In genomic region chr9:110104201-110104845, GRCh38 we compare ENCODE assay signal across 18 cellular contexts.
DNase-seq lines count a peak whose midpoint lies in the region; ATAC-seq, FAIRE-seq and TF ChIP-seq lines count a peak whose summit lies in the region.
"Had no signal": no experiment of that assay in that cellular context is flagged by ENCODE, and none has a peak within 500 bp of the region (broad histone marks: within the 10 kb centered on the region; RNA-seq: fewer than 3 reads in every experiment).

No MANE protein-coding gene starts in this region.

- in situ Hi-C loops in GM12878 (cut with MboI): no loop called here

- TF ChIP-seq POLR2A in GM12878 (IDR thresholded peaks at IDR 0.05; ENCODE audit: low read depth, low read length): no peak

- H3K27ac Mint-ChIP-seq in type B pancreatic cell: peak overlapping the region; percentile 81
- no peak overlapping the region for H3K27ac Mint-ChIP-seq in activated T-cell treated with anti-CD3 and anti-CD28 coated beads, Interleukin-2, amount 50 U/mL, for 24 hours
- H3K27ac Mint-ChIP-seq: activated CD8-positive, alpha-beta memory T cell treated with anti-CD3 and anti-CD28 coated beads, Interleukin-2, amount 10 ng/mL, durations not matched to agents 7 days and 5 days; activated naive CD8-positive, alpha-beta T cell treated with anti-CD3 and anti-CD28 coated beads for 36 hours had no signal

- H3F3A ChIP-seq in SK-N-SH (replicated peaks; ENCODE audit: insufficient read depth): peaks cover 9% of the 10 kb centered on the region

- peak overlapping the region in 1 of 2 experiments; percentile 64; a peak in 2 of 4 replicates for H3K27ac ChIP-seq in SK-N-SH (ENCODE audit: low read depth in 2 of 2, low read length in 1 of 2)
- H3K27ac ChIP-seq in GM12878 (ENCODE audit: control insufficient read depth, insufficient read depth): no peak overlapping the region
- H3K27ac ChIP-seq in lower lobe of right lung: peak overlapping the region; percentile 22
- H3K27ac ChIP-seq: tibial nerve had no signal

- no peak for TF ChIP-seq CTCF in SK-N-SH (IDR thresholded peaks at IDR 0.05)
- no peak for TF ChIP-seq CTCF in GM12878 (IDR thresholded peaks at IDR 0.05 in 2 of 3, conservative IDR thresholded peaks at IDR 0.05 in 1 of 3; ENCODE audit: control insufficient read depth in 2 of 3, extremely low read depth in 1 of 3, insufficient read depth in 1 of 3, low read depth in 3 of 3, low read length in 3 of 3)
- no peak for TF ChIP-seq CTCF in lower lobe of right lung (IDR thresholded peaks at IDR 0.05)
- TF ChIP-seq CTCF in type B pancreatic cell (conservative IDR thresholded peaks at IDR 0.05): no peak

- no peaks in the 10 kb centered on the region for H3K9me2 ChIP-seq in SK-N-SH

- no peaks in the 10 kb centered on the region for H3K9me3 ChIP-seq in SK-N-SH
- no peaks in the 10 kb centered on the region for H3K9me3 ChIP-seq in GM12878 (replicated peaks; ENCODE audit: control insufficient read depth, insufficient read depth, low read length)
- H3K9me3 ChIP-seq in lower lobe of right lung: no peaks in the 10 kb centered on the region
- H3K9me3 ChIP-seq: tibial nerve had no signal

- TF ChIP-seq RAD21 in SK-N-SH (IDR thresholded peaks at IDR 0.05; ENCODE audit: low read length) (no peak), GM12878 (IDR thresholded peaks at IDR 0.05; ENCODE audit: insufficient read depth, low read depth, low read length) (no peak)

- peaks cover 10% of the 10 kb centered on the region for H3K36me3 Mint-ChIP-seq in type B pancreatic cell
- no peaks in the 10 kb centered on the region for H3K36me3 Mint-ChIP-seq in activated T-cell treated with anti-CD3 and anti-CD28 coated beads, Interleukin-2, amount 50 U/mL, for 24 hours (ENCODE audit: low read depth)
- H3K36me3 Mint-ChIP-seq: activated CD8-positive, alpha-beta memory T cell treated with anti-CD3 and anti-CD28 coated beads, Interleukin-2, amount 10 ng/mL, durations not matched to agents 7 days and 5 days; activated naive CD8-positive, alpha-beta T cell treated with anti-CD3 and anti-CD28 coated beads for 36 hours had no signal

- H4K20me1 ChIP-seq in SK-N-SH (ENCODE audit: insufficient read depth) (peaks cover 94% of the 10 kb centered on the region), GM12878 (ENCODE audit: control insufficient read depth, insufficient read depth) (peaks cover 8% of the 10 kb centered on the region)

- no peak for DNase-seq in SK-N-SH
- no peak for DNase-seq in GM12878 (ENCODE audit: low read depth, low spot score)
- DNase-seq in lower lobe of right lung: no peak
- DNase-seq in type B pancreatic cell (ENCODE audit: extremely low spot score, unreplicated experiment): no peak
- DNase-seq in activated T-cell treated with anti-CD3 and anti-CD28 coated beads, Interleukin-2, amount 50 U/mL, for 24 hours: no peak
- no peak for DNase-seq in HCEC 1CT
- DNase-seq: activated CD8-positive, alpha-beta memory T cell treated with anti-CD3 and anti-CD28 coated beads, Interleukin-2, amount 10 ng/mL, durations not matched to agents 7 days and 5 days; activated naive CD8-positive, alpha-beta T cell treated with anti-CD3 and anti-CD28 coated beads for 36 hours; cortex of kidney; NCI-H1436 treated with DMSO at 0.1 percent for 48 hours; NCI-H526 treated with DMSO at 0.1 percent for 48 hours; nephron progenitor cell; SHP77 treated with DMSO at 0.1 percent for 48 hours had no signal

- H3K27me3 ChIP-seq in SK-N-SH (ENCODE audit: insufficient read depth): no peaks in the 10 kb centered on the region
- H3K27me3 ChIP-seq in GM12878 (replicated peaks in 1 of 2; ENCODE audit: control insufficient read depth in 2 of 2, insufficient read depth in 2 of 2, low read length in 1 of 2): no peaks in the 10 kb centered on the region
- no peaks in the 10 kb centered on the region for H3K27me3 ChIP-seq in lower lobe of right lung (ENCODE audit: low read depth)
- H3K27me3 ChIP-seq: tibial nerve had no signal

- peaks cover 99% of the 10 kb centered on the region for H3K79me2 ChIP-seq in SK-N-SH (ENCODE audit: insufficient read depth)
- H3K79me2 ChIP-seq in GM12878 (ENCODE audit: control insufficient read depth, insufficient read depth, low read length): peaks cover 73% of the 10 kb centered on the region

- 82% methylated on average over 7 of the region's 7 CpGs for WGBS in SK-N-SH (ENCODE audit: low lambda C conversion rate)
- WGBS in GM12878 (ENCODE audit: insufficient coverage, insufficient replicate concordance, low lambda C conversion rate, missing lambda C conversion rate): 82% methylated on average over 7 of the region's 7 CpGs

- TF ChIP-seq EP300 in SK-N-SH (IDR thresholded peaks at IDR 0.05; ENCODE audit: borderline replicate concordance in 1 of 2, low read depth in 1 of 2, low read length in 1 of 2) (no peak), GM12878 (IDR thresholded peaks at IDR 0.05; ENCODE audit: borderline replicate concordance in 1 of 2, control insufficient read depth in 1 of 2, low read depth in 2 of 2, low read length in 2 of 2) (no peak)

- FAIRE-seq in GM12878 (lab: Jason Lieb, UNC): no peak
- FAIRE-seq: H54, TTC549 had no signal

- H3K4me3 ChIP-seq in SK-N-SH (ENCODE audit: low read depth in 2 of 2, low read length in 1 of 2) (no peak overlapping the region), GM12878 (no peak overlapping the region), lower lobe of right lung (no peak overlapping the region)
- H3K4me3 ChIP-seq: tibial nerve had no signal

- no peaks in the 10 kb centered on the region for H3K9me3 Mint-ChIP-seq in type B pancreatic cell
- no peaks in the 10 kb centered on the region for H3K9me3 Mint-ChIP-seq in activated T-cell treated with anti-CD3 and anti-CD28 coated beads, Interleukin-2, amount 50 U/mL, for 24 hours
- H3K9me3 Mint-ChIP-seq: activated naive CD8-positive, alpha-beta T cell treated with anti-CD3 and anti-CD28 coated beads for 36 hours; nephron progenitor cell had no signal

- POLR2A ChIA-PET in SK-N-SH (lab: Yijun Ruan, JAX) (no interaction called here), GM12878 (lab: Charles Lee) (interaction anchor here (0.7 to 9.0 kb wide), 10 partner anchors 8 to 83 kb away, joined by 3 to 149 read pairs (median 4); no protein-coding TSS in a partner anchor)

- no peak overlapping the region for H3K4me2 ChIP-seq in SK-N-SH
- peak overlapping the region; percentile 11; the same call in 1 of the 2 replicates for H3K4me2 ChIP-seq in GM12878 (ENCODE audit: control insufficient read depth, insufficient read depth)

- H2AFZ ChIP-seq in SK-N-SH (ENCODE audit: low read depth) (no peak overlapping the region), GM12878 (ENCODE audit: control insufficient read depth, low read depth, low read length) (no peak overlapping the region)

- H3K4me1 ChIP-seq in SK-N-SH (ENCODE audit: control insufficient read depth in 1 of 2, insufficient read depth in 2 of 2, low read depth in 1 of 2, low read length in 1 of 2): peaks cover 6 to 17% of the 10 kb centered on the region in 2 experiments
- peaks cover 52% of the 10 kb centered on the region for H3K4me1 ChIP-seq in GM12878 (ENCODE audit: control insufficient read depth, insufficient read depth, low read length)
- H3K4me1 ChIP-seq in lower lobe of right lung: peaks cover 49% of the 10 kb centered on the region

- H3K9ac ChIP-seq in SK-N-SH: no peak overlapping the region
- no peak overlapping the region for H3K9ac ChIP-seq in GM12878 (ENCODE audit: control insufficient read depth, insufficient read depth, low read length)

- intact Hi-C loops in GM12878 (cut with micrococcal nuclease; ENCODE audit: unreplicated experiment) (loop anchor here (5.0 kb wide), 1 partner anchor 52 kb away; no protein-coding TSS in a partner anchor), lower lobe of right lung (cut with DNase I) (no loop called here)

- TSS peak; percentile 1 for BruUV-seq in GM12878 (replicated peaks; lab: Mats Ljungman, UMichigan)

- H3K4me1 Mint-ChIP-seq in type B pancreatic cell (ENCODE audit: unreplicated experiment): peaks cover 43% of the 10 kb centered on the region
- H3K4me1 Mint-ChIP-seq in activated T-cell treated with anti-CD3 and anti-CD28 coated beads, Interleukin-2, amount 50 U/mL, for 24 hours (ENCODE audit: low read depth): peaks cover 2% of the 10 kb centered on the region
- H3K4me1 Mint-ChIP-seq: activated CD8-positive, alpha-beta memory T cell treated with anti-CD3 and anti-CD28 coated beads, Interleukin-2, amount 10 ng/mL, durations not matched to agents 7 days and 5 days; activated naive CD8-positive, alpha-beta T cell treated with anti-CD3 and anti-CD28 coated beads for 36 hours had no signal

- H3K27me3 Mint-ChIP-seq in type B pancreatic cell: peaks cover 9% of the 10 kb centered on the region
- H3K27me3 Mint-ChIP-seq in activated T-cell treated with anti-CD3 and anti-CD28 coated beads, Interleukin-2, amount 50 U/mL, for 24 hours: no peaks in the 10 kb centered on the region
- H3K27me3 Mint-ChIP-seq: activated CD8-positive, alpha-beta memory T cell treated with anti-CD3 and anti-CD28 coated beads, Interleukin-2, amount 10 ng/mL, durations not matched to agents 7 days and 5 days; activated naive CD8-positive, alpha-beta T cell treated with anti-CD3 and anti-CD28 coated beads for 36 hours had no signal

- CTCF ChIA-PET in SK-N-SH (lab: Yijun Ruan, JAX): interaction anchor here (1.2 to 1.4 kb wide), 3 partner anchors 9 to 201 kb away, joined by 3 to 5 read pairs (median 4); no protein-coding TSS in a partner anchor
- CTCF ChIA-PET in GM12878 (lab: Yijun Ruan, JAX): interaction anchor here (0.9 to 2.5 kb wide), 11 partner anchors 11 to 201 kb away, joined by 3 to 13 read pairs (median 7); no protein-coding TSS in a partner anchor

- RAD21 ChIA-PET in GM12878 (lab: Charles Lee; ENCODE audit: unreplicated experiment): interaction anchor here (0.7 to 16.5 kb wide), 11 partner anchors 16 to 222 kb away, joined by 3 to 340 read pairs (median 4); no protein-coding TSS in a partner anchor

- H3K4me3 Mint-ChIP-seq in type B pancreatic cell: no peak overlapping the region
- no peak overlapping the region for H3K4me3 Mint-ChIP-seq in activated T-cell treated with anti-CD3 and anti-CD28 coated beads, Interleukin-2, amount 50 U/mL, for 24 hours
- H3K4me3 Mint-ChIP-seq: activated CD8-positive, alpha-beta memory T cell treated with anti-CD3 and anti-CD28 coated beads, Interleukin-2, amount 10 ng/mL, durations not matched to agents 7 days and 5 days; activated naive CD8-positive, alpha-beta T cell treated with anti-CD3 and anti-CD28 coated beads for 36 hours; nephron progenitor cell had no signal

- SMC1A ChIA-PET in GM12878 (lab: Charles Lee; ENCODE audit: uncharacterized antibody, unreplicated experiment): interaction anchor here (0.8 to 17.0 kb wide), 16 partner anchors 7 to 199 kb away, joined by 3 to 397 read pairs (median 4); no protein-coding TSS in a partner anchor

- ATAC-seq in SK-N-SH treated with all-trans-retinoic acid at 6 μM for 48 hours: peak; percentile 51
- ATAC-seq in GM12878: peak; percentile 11; the same call in 1 of the 3 replicates
- peak; percentile 71 to 82 for ATAC-seq in lower lobe of right lung
- ATAC-seq in HG02870 (IDR thresholded peaks at IDR 0.05; ENCODE audit: unreplicated experiment): no peak
- ATAC-seq: activated CD8-positive, alpha-beta memory T cell treated with anti-CD3 and anti-CD28 coated beads, Interleukin-2, amount 10 ng/mL, durations not matched to agents 7 days and 5 days had no signal

- H3K36me3 ChIP-seq in SK-N-SH (replicated peaks in 1 of 2; ENCODE audit: control insufficient read depth in 1 of 2, insufficient read depth in 2 of 2, low read length in 1 of 2) (peaks cover 7 to 19% of the 10 kb centered on the region in 2 experiments), GM12878 (ENCODE audit: control insufficient read depth in 2 of 2, insufficient read depth in 2 of 2, low read length in 1 of 2) (peaks cover 6 to 9% of the 10 kb centered on the region in 2 experiments), lower lobe of right lung (no peaks in the 10 kb centered on the region)
- H3K36me3 ChIP-seq: tibial nerve had no signal
